Comparison of ENCODE assay signal across 8 cellular contexts in the genomic region with DNA sequence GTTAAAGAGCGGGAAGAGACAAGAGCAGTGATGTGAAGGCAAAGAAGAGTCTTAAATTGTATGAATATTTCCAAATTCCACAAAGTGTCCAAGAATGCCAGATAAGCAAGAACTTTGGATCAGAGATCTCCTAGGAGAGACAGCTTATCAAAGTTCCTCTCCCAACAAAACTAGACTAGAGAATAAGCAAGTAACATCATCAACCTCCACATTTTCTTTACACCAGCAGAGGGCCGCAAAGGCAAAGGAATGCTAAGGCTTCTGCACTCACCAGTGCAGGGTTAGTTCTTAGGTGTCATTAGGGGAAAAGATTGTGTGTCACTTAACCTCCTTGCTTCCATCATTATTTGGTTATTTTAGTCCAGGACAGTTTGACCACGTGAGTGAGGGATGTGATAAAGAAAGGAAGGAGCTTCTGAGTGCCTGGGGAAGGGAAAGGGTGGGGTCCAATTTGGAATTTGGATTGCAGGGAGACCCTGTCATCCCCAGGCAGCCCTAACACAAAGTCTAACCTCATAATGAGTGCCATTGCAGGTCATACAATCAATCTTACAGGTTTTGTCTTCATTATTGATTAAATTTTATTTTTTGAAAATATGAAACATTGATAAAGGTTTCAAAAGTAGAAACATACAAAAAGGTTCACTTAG. TPM values are rescaled to one million over a fixed set of nuclear protein-coding genes. Genes with fewer than 3 reads are reported as not detected.
A peak's percentile ranks its signal among the peaks of the same experiment; 100 is the strongest.
DNase-seq lines count a peak whose midpoint lies in the region; ATAC-seq, FAIRE-seq and TF ChIP-seq lines count a peak whose summit lies in the region.

No MANE protein-coding gene starts in this region.

- no peak overlapping the region for H3K18ac ChIP-seq in H1 (ENCODE audit: extremely low read depth, low read length)

- no peak overlapping the region for H2BK12ac ChIP-seq in H1 (ENCODE audit: low read depth, low read length)

- H3K79me2 ChIP-seq in H1 (ENCODE audit: control insufficient read depth in 1 of 2, insufficient read depth in 2 of 2, low read length in 2 of 2), result no peaks in the 10 kb centered on the region

- no peak overlapping the region for H3K56ac ChIP-seq in H1 (replicated peaks; ENCODE audit: insufficient read length, low read depth, low read length)

- no peak overlapping the region for H3K4me3 ChIP-seq in H1 (ENCODE audit: extremely low read depth in 1 of 4, insufficient read depth in 2 of 4, low read depth in 3 of 4, low read length in 4 of 4)

- H2AK5ac ChIP-seq in H1 (ENCODE audit: low read depth, low read length), result no peak overlapping the region

- CTCF ChIA-PET in activated CD8-positive, alpha-beta T cell treated with anti-CD3 and anti-CD28 coated beads for 36 hours (lab: Charles Lee), result interaction anchor here (0.6 to 2.1 kb wide), 23 partner anchors 10 to 212 kb away, joined by 3 to 9 read pairs (median 4); a partner anchor contains a TSS
- CTCF ChIA-PET in H1 (lab: Charles Lee; ENCODE audit: partially characterized antibody), result interaction anchor here (0.6 to 4.5 kb wide), 31 partner anchors 9 to 393 kb away, joined by 3 to 34 read pairs (median 4); no protein-coding TSS in a partner anchor

- no peak overlapping the region for H2BK15ac ChIP-seq in H1 (ENCODE audit: low read length)

- H3K27me3 Mint-ChIP-seq in activated CD8-positive, alpha-beta T cell treated with anti-CD3 and anti-CD28 coated beads for 36 hours, result no peaks in the 10 kb centered on the region

- no peaks in the 10 kb centered on the region for H3K79me1 ChIP-seq in H1 (ENCODE audit: low read depth, low read length)

- no peaks in the 10 kb centered on the region for H3K27me3 ChIP-seq in H1 (replicated peaks in 1 of 4; ENCODE audit: control insufficient read depth in 3 of 4, extremely low read depth in 1 of 4, insufficient read depth in 3 of 4, low read length in 3 of 4)

- H3K9ac ChIP-seq in H1 (replicated peaks in 1 of 4; ENCODE audit: extremely low read depth in 1 of 4, low read depth in 3 of 4, low read length in 3 of 4), result no peak overlapping the region

- no peak overlapping the region for H3K27ac ChIP-seq in H1 (ENCODE audit: low read depth, low read length)

- H3K4ac ChIP-seq in H1 (replicated peaks; ENCODE audit: insufficient read length, low read depth, low read length), result no peak overlapping the region

- H3K9me3 Mint-ChIP-seq in activated CD8-positive, alpha-beta T cell treated with anti-CD3 and anti-CD28 coated beads for 36 hours, result no peaks in the 10 kb centered on the region

- H2BK5ac ChIP-seq in H1 (ENCODE audit: low read depth, low read length), result no peak overlapping the region

- TF ChIP-seq EP300 in H1 (IDR thresholded peaks at IDR 0.05; ENCODE audit: borderline replicate concordance in 1 of 2, low read depth in 2 of 2, low read length in 2 of 2), result no peak

- peak; percentile 87 for DNase-seq in Ammon's horn (ENCODE audit: low spot score)
- DNase-seq in NCI-H774 (lab: John Stamatoyannopoulos, UW), result peak; percentile 0
- peak; percentile 80 for DNase-seq in activated CD8-positive, alpha-beta T cell treated with anti-CD3 and anti-CD28 coated beads for 36 hours
- DNase-seq in H1 (ENCODE audit: low read depth in 1 of 2, low spot score in 2 of 2), result peak in 1 of 2 experiments; percentile 75
- peak; percentile 83 for DNase-seq in midbrain (lab: John Stamatoyannopoulos, UW)
- DNase-seq in stimulated activated CD8-positive, alpha-beta memory T cell treated with anti-CD3 and anti-CD28 coated beads, Interleukin-7, amount 100 ng/mL, for 24 hours (ENCODE audit: low read depth), result peak; percentile 14

- POLR2A ChIA-PET in activated CD8-positive, alpha-beta T cell treated with anti-CD3 and anti-CD28 coated beads for 36 hours (lab: Charles Lee), result interaction anchor here (0.6 kb wide), 1 partner anchor 161 kb away, joined by 3 read pairs; no protein-coding TSS in a partner anchor
- POLR2A ChIA-PET in H1 (lab: Charles Lee; ENCODE audit: partially characterized antibody), result interaction anchor here (0.6 to 1.4 kb wide), 3 partner anchors 60 to 391 kb away, joined by 3 to 5 read pairs (median 4); a partner anchor contains a TSS

- H3K4me3 Mint-ChIP-seq in activated CD8-positive, alpha-beta T cell treated with anti-CD3 and anti-CD28 coated beads for 36 hours, result no peak overlapping the region

- H4K91ac ChIP-seq in H1 (replicated peaks; ENCODE audit: insufficient read length, low read length), result no peak overlapping the region

- H3K23ac ChIP-seq in H1 (ENCODE audit: insufficient read length), result no peak overlapping the region

- ATAC-seq in GM18870 (IDR thresholded peaks at IDR 0.05; ENCODE audit: unreplicated experiment) (peak; percentile 85), HG03280 (IDR thresholded peaks at IDR 0.05; ENCODE audit: unreplicated experiment) (peak; percentile 88)
- ATAC-seq in activated CD8-positive, alpha-beta T cell treated with anti-CD3 and anti-CD28 coated beads for 36 hours, result peak; percentile 92

- TF ChIP-seq CTCF in activated CD8-positive, alpha-beta T cell treated with anti-CD3 and anti-CD28 coated beads for 36 hours (IDR thresholded peaks at IDR 0.05), result peak; percentile 69
- TF ChIP-seq CTCF in H1 (IDR thresholded peaks at IDR 0.05; ENCODE audit: control extremely low read depth in 1 of 3, insufficient read depth in 1 of 3, low read depth in 1 of 3, low read length in 3 of 3), result peak in 2 of 3 experiments; percentile 85 to 90; a peak in 3 of 4 replicates

- no peaks in the 10 kb centered on the region for H4K20me1 ChIP-seq in H1 (replicated peaks in 1 of 2; ENCODE audit: control insufficient read depth in 1 of 2, insufficient read depth in 2 of 2, low read length in 2 of 2)

- intact Hi-C loops in activated CD8-positive, alpha-beta T cell treated with anti-CD3 and anti-CD28 coated beads for 36 hours (cut with micrococcal nuclease), result loop anchor here (5.0 kb wide), 1 partner anchor 157 kb away; no protein-coding TSS in a partner anchor

- H4K8ac ChIP-seq in H1 (ENCODE audit: extremely low read depth, insufficient read depth, low read length), result no peak overlapping the region

- no peak overlapping the region for H2BK120ac ChIP-seq in H1 (replicated peaks; ENCODE audit: low read depth, low read length)

- no peak overlapping the region for H4K5ac ChIP-seq in H1 (ENCODE audit: insufficient read length, low read depth, low read length)

- H3K9me3 ChIP-seq in H1 (ENCODE audit: insufficient read depth in 2 of 2, low read depth in 1 of 2, low read length in 1 of 2), result no peaks in the 10 kb centered on the region

- peak; percentile 94 for FAIRE-seq in H1 (lab: Jason Lieb, UNC)

- H3K27ac Mint-ChIP-seq in activated CD8-positive, alpha-beta T cell treated with anti-CD3 and anti-CD28 coated beads for 36 hours, result no peak overlapping the region

- no peaks in the 10 kb centered on the region for H3K36me3 ChIP-seq in H1 (ENCODE audit: control insufficient read depth in 2 of 4, insufficient read depth in 4 of 4, low read length in 3 of 4)

- H2AFZ ChIP-seq in H1 (ENCODE audit: low read length), result no peak overlapping the region

- H3K4me2 ChIP-seq in H1 (ENCODE audit: insufficient read depth in 1 of 2, low read depth in 2 of 2, low read length in 2 of 2), result no peak overlapping the region

- TF ChIP-seq RAD21 in H1 (IDR thresholded peaks at IDR 0.05 in 1 of 2, conservative IDR thresholded peaks at IDR 0.05 in 1 of 2; ENCODE audit: low read depth in 2 of 2, low read length in 2 of 2), result peak; percentile 99

- H3K36me3 Mint-ChIP-seq in activated CD8-positive, alpha-beta T cell treated with anti-CD3 and anti-CD28 coated beads for 36 hours (ENCODE audit: low read depth), result no peaks in the 10 kb centered on the region

- no peak for TF ChIP-seq POLR2A in H1 (IDR thresholded peaks at IDR 0.05; ENCODE audit: control extremely low read depth in 1 of 2, low read depth in 2 of 2, low read length in 2 of 2)

- no peak overlapping the region for H3K14ac ChIP-seq in H1 (ENCODE audit: insufficient read length)

- H2BK20ac ChIP-seq in H1 (ENCODE audit: low read length), result no peak overlapping the region

- H3K23me2 ChIP-seq in H1 (ENCODE audit: low read depth, low read length), result peaks cover 1% of the 10 kb centered on the region; the same call in 1 of the 2 replicates

- H3K4me1 ChIP-seq in H1 (replicated peaks in 1 of 4; ENCODE audit: control insufficient read depth in 3 of 4, insufficient read depth in 4 of 4, low read length in 3 of 4), result peaks cover 0 to 2% (median 0%) of the 10 kb centered on the region in 4 experiments; a peak in 1 of 7 replicates

- WGBS in H1 (ENCODE audit: extremely low coverage in 1 of 2, insufficient coverage in 1 of 2, insufficient read length in 1 of 2, insufficient replicate concordance in 2 of 2, low coverage in 1 of 2, low lambda C conversion rate in 2 of 2, missing lambda C conversion rate in 1 of 2), 2 experiments, result 35% methylated on average over 3 of the region's 3 CpGs; no CpG with 5 or more reads in 1 of the 2 experiments

- H3K4me1 Mint-ChIP-seq in activated CD8-positive, alpha-beta T cell treated with anti-CD3 and anti-CD28 coated beads for 36 hours (ENCODE audit: low read depth), result peaks cover 2% of the 10 kb centered on the region

TF ChIP-seq in H1, 55 proteins besides CTCF, POLR2A, EP300 and RAD21:
- TF ChIP-seq GABPA (IDR thresholded peaks at IDR 0.05; ENCODE audit: borderline replicate concordance, insufficient read depth, low read length), result no peak
- no peak for TF ChIP-seq TEAD4 (IDR thresholded peaks at IDR 0.05; ENCODE audit: low read depth, low read length)

RNA-seq across cellular contexts. Expression of a gene that starts 7.5 kb away (rescaled TPM):
- 10 to 100 TPM; 49.8 to 50.1 TPM for total RNA-seq in activated CD8-positive, alpha-beta T cell treated with anti-CD3 and anti-CD28 coated beads for 36 hours
- total RNA-seq in H1 (2021; fragmentation: NEBNext Ultra II Directional; extraction: Animal tissue kit (Norgen Biotek cat#: 25700)), result 46.8 and 51.5 TPM in 2 replicates
- polyA plus RNA-seq in H1 (2011; rRNA removed), result 14.0 and 24.0 TPM in 2 replicates
- 24.6 TPM for polyA plus RNA-seq in H1 (2011; cell fraction: cytosol; rRNA removed)
- polyA plus RNA-seq in H1 (2011; cell fraction: nucleus; rRNA removed), result 18.4 TPM
- 18.6 to 30.7 TPM (median 21.9 TPM) in 4 replicates for polyA plus RNA-seq in H1 (2012, experiment 1 of 2)
- polyA plus RNA-seq in H1 (2012, experiment 2 of 2), result 4.9 TPM
- polyA plus RNA-seq in H1 (2013, experiment 1 of 2), result 62.4 TPM
- polyA plus RNA-seq in H1 (2013, experiment 2 of 2), result 70.2 TPM
- polyA minus RNA-seq in H1 (2011; rRNA and poly(A)+ RNA removed), result 17.8 and 22.2 TPM in 2 replicates
- polyA minus RNA-seq in H1 (2011; cell fraction: cytosol; rRNA and poly(A)+ RNA removed), result 10.1 TPM
- 31.1 TPM for polyA minus RNA-seq in H1 (2011; cell fraction: nucleus; rRNA and poly(A)+ RNA removed)
